ENCODE assay signal across 14 cellular contexts in the genomic region with DNA sequence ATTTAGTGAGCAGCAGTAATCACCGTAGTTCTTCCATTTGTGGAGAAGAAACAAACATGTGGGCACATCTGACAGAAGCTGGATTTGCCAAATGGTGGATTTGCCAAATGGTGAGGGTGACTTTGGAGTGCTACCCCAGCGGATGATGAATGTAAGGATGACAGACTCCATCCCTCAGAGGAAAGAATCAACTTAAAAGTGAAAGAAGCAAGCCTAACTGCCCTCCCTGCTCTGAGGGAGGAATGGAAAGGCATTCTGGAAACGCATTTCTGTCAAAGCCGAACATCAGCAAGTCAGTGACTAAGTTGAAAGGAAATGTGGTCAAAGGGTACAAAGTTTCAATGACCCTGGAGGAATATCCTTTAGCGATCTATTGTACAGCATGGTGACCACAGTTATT.
DNase-seq lines count a peak whose midpoint lies in the region; ATAC-seq, FAIRE-seq and TF ChIP-seq lines count a peak whose summit lies in the region.
"Had no signal": no experiment of that assay in that cellular context is flagged by ENCODE, and none has a peak within 500 bp of the region (broad histone marks: within the 10 kb centered on the region; RNA-seq: fewer than 3 reads in every experiment).

No MANE protein-coding gene starts in this region.

- H3K4me2 ChIP-seq in endothelial cell of umbilical vein (ENCODE audit: insufficient read depth, low read length) = no peak overlapping the region

- ATAC-seq in mucosa of descending colon = peak; percentile 25
- ATAC-seq in stimulated activated naive CD8-positive, alpha-beta T cell treated with anti-CD3 and anti-CD28 coated beads, Interleukin-15, Interleukin-2, amounts not matched to agents 100 U/mL and 50 U/mL, for 24 hours = no peak
- ATAC-seq in HG03108 (IDR thresholded peaks at IDR 0.05; ENCODE audit: unreplicated experiment) = no peak

- peaks cover 9% of the 10 kb centered on the region for H3K4me1 ChIP-seq in endothelial cell of umbilical vein (ENCODE audit: control insufficient read depth, extremely low read depth, insufficient read depth, low read length)
- H3K4me1 ChIP-seq in mucosa of descending colon (ENCODE audit: low read depth) = no peaks in the 10 kb centered on the region
- H3K4me1 ChIP-seq in transverse colon = no peaks in the 10 kb centered on the region
- no peaks in the 10 kb centered on the region for H3K4me1 ChIP-seq in effector memory CD4-positive, alpha-beta T cell (ENCODE audit: control insufficient read depth, insufficient read depth, low read length, poor library complexity, severe bottlenecking)
- H3K4me1 ChIP-seq: BE2C had no signal

- BruUV-seq in endothelial cell of umbilical vein (replicated peaks; lab: Mats Ljungman, UMichigan) = no TSS peak

- H3K27me3 ChIP-seq in endothelial cell of umbilical vein (ENCODE audit: control insufficient read depth in 2 of 2, insufficient read depth in 2 of 2, low read length in 2 of 2) (no peaks in the 10 kb centered on the region), transverse colon (no peaks in the 10 kb centered on the region)
- no peaks in the 10 kb centered on the region for H3K27me3 ChIP-seq in effector memory CD4-positive, alpha-beta T cell (replicated peaks; ENCODE audit: control insufficient read depth, insufficient read depth, low read length, poor library complexity, severe bottlenecking)
- H3K27me3 ChIP-seq: BE2C had no signal

- no peak for FAIRE-seq in endothelial cell of umbilical vein (lab: Jason Lieb, UNC)

- CTCF ChIA-PET in endothelial cell of umbilical vein (lab: Charles Lee) = interaction anchor here (0.9 to 1.0 kb wide), 2 partner anchors 10 to 13 kb away, joined by 3 read pairs; no protein-coding TSS in a partner anchor

- H3K9ac ChIP-seq in endothelial cell of umbilical vein (replicated peaks; ENCODE audit: extremely low read depth, insufficient read depth, low read length) = no peak overlapping the region

- H3K79me2 ChIP-seq in endothelial cell of umbilical vein (ENCODE audit: control insufficient read depth, insufficient read depth, low read length) = no peaks in the 10 kb centered on the region

- H3K4me3 ChIP-seq in endothelial cell of umbilical vein (replicated peaks in 1 of 3; ENCODE audit: insufficient read depth in 1 of 3, low read depth in 1 of 3, low read length in 3 of 3) = no peak overlapping the region
- H3K4me3 ChIP-seq in mucosa of descending colon = no peak overlapping the region
- H3K4me3 ChIP-seq in transverse colon = no peak overlapping the region
- H3K4me3 ChIP-seq in effector memory CD4-positive, alpha-beta T cell (ENCODE audit: insufficient read depth, low read depth, low read length, poor library complexity, severe bottlenecking) = no peak overlapping the region
- H3K4me3 ChIP-seq: lung had no signal

- H3K27ac ChIP-seq in endothelial cell of umbilical vein (ENCODE audit: insufficient read depth, low read depth, low read length) (no peak overlapping the region), transverse colon (peak overlapping the region; percentile 20 to 52 (median 36))
- no peak overlapping the region for H3K27ac ChIP-seq in effector memory CD4-positive, alpha-beta T cell (ENCODE audit: insufficient read depth, low read length, poor library complexity, severe bottlenecking)

- no peak for TF ChIP-seq POLR2A in endothelial cell of umbilical vein (IDR thresholded peaks at IDR 0.05; ENCODE audit: low read depth, low read length)
- no peak for TF ChIP-seq POLR2A in transverse colon (IDR thresholded peaks at IDR 0.05)

- in situ Hi-C loops in transverse colon (cut with MboI; ENCODE audit: low pct_ligation_motif_present in 1 of 4, low pct_unique_long_range_greater_than_20kb in 1 of 4, low sequenced_read_pairs in 3 of 4) = loop anchor here in 1 of 4 donors (25.0 kb wide), 1 partner anchor 470 kb away; no protein-coding TSS in a partner anchor

- no peak for TF ChIP-seq EP300 in transverse colon (IDR thresholded peaks at IDR 0.05; ENCODE audit: low read depth)

- H3K9me1 ChIP-seq in endothelial cell of umbilical vein (replicated peaks; ENCODE audit: control insufficient read depth, extremely low read depth, insufficient read depth, low read length) = no peaks in the 10 kb centered on the region

- dilution Hi-C loops in endothelial cell of umbilical vein (cut with MboI; ENCODE audit: extremely low pct_ligation_motif_present, low sequenced_read_pairs) = no loop called here

- POLR2A ChIA-PET in endothelial cell of umbilical vein (lab: Charles Lee) = no interaction called here

- peak overlapping the region; percentile 55 for H2AFZ ChIP-seq in endothelial cell of umbilical vein (ENCODE audit: low read depth, low read length)

- intact Hi-C loops in endothelial cell of umbilical vein (cut with micrococcal nuclease) (no loop called here), mucosa of descending colon (cut with DNase I, micrococcal nuclease) (no loop called here), transverse colon (cut with DNase I; ENCODE audit: low total_unique reads) (no loop called here)

- H3K9me3 ChIP-seq in endothelial cell of umbilical vein (replicated peaks; ENCODE audit: control insufficient read depth, insufficient read depth, low read length) (no peaks in the 10 kb centered on the region), mucosa of descending colon (no peaks in the 10 kb centered on the region), transverse colon (no peaks in the 10 kb centered on the region)
- no peaks in the 10 kb centered on the region for H3K9me3 ChIP-seq in effector memory CD4-positive, alpha-beta T cell (ENCODE audit: control insufficient read depth, low read length)
- H3K9me3 ChIP-seq: BE2C had no signal

- WGBS in transverse colon (ENCODE audit: low coverage in 1 of 2), 2 donors = 57 to 69% methylated on average over 5 of the region's 5 CpGs

- H3K36me3 ChIP-seq in endothelial cell of umbilical vein (ENCODE audit: control insufficient read depth in 2 of 2, extremely low read depth in 1 of 2, insufficient read depth in 2 of 2, low read length in 2 of 2) (no peaks in the 10 kb centered on the region), mucosa of descending colon (ENCODE audit: low read depth) (no peaks in the 10 kb centered on the region), transverse colon (no peaks in the 10 kb centered on the region)
- H3K36me3 ChIP-seq in effector memory CD4-positive, alpha-beta T cell (ENCODE audit: control insufficient read depth, insufficient read depth, low read length) = no peaks in the 10 kb centered on the region
- H3K36me3 ChIP-seq: BE2C had no signal

- TF ChIP-seq CTCF in endothelial cell of umbilical vein (IDR thresholded peaks at IDR 0.05; ENCODE audit: extremely low read depth in 1 of 2, insufficient read depth in 1 of 2, low read depth in 1 of 2, low read length in 2 of 2) = no peak
- no peak for TF ChIP-seq CTCF in mucosa of descending colon (IDR thresholded peaks at IDR 0.05)
- no peak for TF ChIP-seq CTCF in transverse colon (IDR thresholded peaks at IDR 0.05)

- no peaks in the 10 kb centered on the region for H4K20me1 ChIP-seq in endothelial cell of umbilical vein (replicated peaks; ENCODE audit: control insufficient read depth, extremely low read depth, insufficient read depth, low read length)

- DNase-seq in NCI-H226 = peak; percentile 29
- DNase-seq in endothelial cell of umbilical vein (ENCODE audit: low read depth, low spot score) = no peak
- DNase-seq in mucosa of descending colon = peak in 1 of 3 donors; percentile 23
- DNase-seq in transverse colon = no peak
- no peak for DNase-seq in stimulated activated naive CD8-positive, alpha-beta T cell treated with anti-CD3 and anti-CD28 coated beads, Interleukin-15, Interleukin-2, amounts not matched to agents 100 U/mL and 50 U/mL, for 24 hours
- no peak for DNase-seq in effector memory CD4-positive, alpha-beta T cell
- DNase-seq: activated gamma-delta T cell; BE2C; NCI-H446 treated with DMSO at 0.1 percent for 48 hours; retina; SHP77 treated with DMSO at 0.1 percent for 48 hours; stimulated activated naive CD8-positive, alpha-beta T cell treated with anti-CD3 and anti-CD28 coated beads, Interleukin-15, amount 100 ng/mL, for 72 hours had no signal

TF ChIP-seq in endothelial cell of umbilical vein, 7 proteins besides CTCF, POLR2A, EP300 and RAD21:
- no peak for TF ChIP-seq GATA2 (IDR thresholded peaks at IDR 0.05; ENCODE audit: insufficient read depth, insufficient read length, low read depth, low read length)
- TF ChIP-seq, protein P1, sequence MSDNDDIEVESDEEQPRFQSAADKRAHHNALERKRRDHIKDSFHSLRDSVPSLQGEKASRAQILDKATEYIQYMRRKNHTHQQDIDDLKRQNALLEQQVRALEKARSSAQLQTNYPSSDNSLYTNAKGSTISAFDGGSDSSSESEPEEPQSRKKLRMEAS (IDR thresholded peaks at IDR 0.05; ENCODE audit: insufficient read depth, insufficient read length) = no peak
- TF ChIP-seq MYC (IDR thresholded peaks at IDR 0.05; ENCODE audit: low read depth, low read length) = no peak
- TF ChIP-seq JUN (IDR thresholded peaks at IDR 0.05; ENCODE audit: borderline replicate concordance, insufficient read depth, insufficient read length, low read depth) = no peak
- no peak for TF ChIP-seq EZH2 (IDR thresholded peaks at IDR 0.05; ENCODE audit: borderline replicate concordance, low read depth, low read length, severe bottlenecking)
- no peak for TF ChIP-seq FOS (IDR thresholded peaks at IDR 0.05; ENCODE audit: borderline replicate concordance, insufficient read depth, low read length)
- no peak for TF ChIP-seq POLR2AphosphoS5 (IDR thresholded peaks at IDR 0.05; ENCODE audit: insufficient read depth, low read depth, low read length)

Comparison
In these comparisons a context has a peak if more than half of its experiments do, and no peak if none do; other contexts are left out.
1. H3K27ac ChIP-seq: peak in transverse colon (4 of 4); none in endothelial cell of umbilical vein (single experiment) and effector memory CD4-positive, alpha-beta T cell (single experiment).